ENCODE assay signal across 17 cellular contexts in the genomic region with DNA sequence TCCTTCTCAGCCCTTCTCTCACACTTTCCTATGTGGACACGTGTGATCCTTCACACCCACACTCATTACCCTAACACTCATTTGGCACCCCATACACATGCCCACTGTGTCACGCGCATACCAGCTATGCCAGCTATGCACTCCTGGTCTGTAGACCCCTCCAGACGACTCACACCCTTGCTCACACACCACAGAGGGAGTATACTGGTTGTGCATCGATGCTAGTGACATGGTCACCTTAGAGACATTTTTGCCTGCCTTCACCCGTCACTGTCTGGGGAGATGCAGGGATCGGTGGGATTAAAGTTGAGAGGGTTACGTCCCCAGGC. TPM values are rescaled to one million over a fixed set of nuclear protein-coding genes. Genes with fewer than 3 reads are reported as not detected.
DNase-seq lines count a peak whose midpoint lies in the region; ATAC-seq and FAIRE-seq lines count a peak whose summit lies in the region.
"Had no signal": no experiment of that assay in that cellular context is flagged by ENCODE, and none has a peak within 500 bp of the region (broad histone marks: within the 10 kb centered on the region; RNA-seq: fewer than 3 reads in every experiment).

No MANE protein-coding gene starts in this region.

- ATAC-seq in activated naive CD8-positive, alpha-beta T cell treated with anti-CD3 and anti-CD28 coated beads, Interleukin-2, amount 10 ng/mL, durations not matched to agents 7 days and 5 days (ENCODE audit: low read depth), result no peak
- ATAC-seq: GM12878 had no signal

- no peak overlapping the region for H2BK15ac ChIP-seq in mesendoderm (replicated peaks; ENCODE audit: low read depth)

- FAIRE-seq in urothelium cell line (lab: Jason Lieb, UNC), result peak; percentile 32
- FAIRE-seq: GM12878 had no signal

- no peak for DNase-seq in activated naive CD8-positive, alpha-beta T cell treated with anti-CD3 and anti-CD28 coated beads for 36 hours
- no peak for DNase-seq in activated naive CD8-positive, alpha-beta T cell treated with anti-CD3 and anti-CD28 coated beads, Interleukin-2, amount 10 ng/mL, durations not matched to agents 7 days and 5 days
- no peak for DNase-seq in mesendoderm
- DNase-seq in urothelium cell line (ENCODE audit: low spot score), result no peak
- DNase-seq in NCI-H1694 (lab: John Stamatoyannopoulos, UW), result no peak
- DNase-seq in NCI-H345 treated with DMSO at 0.1 percent for 48 hours (lab: John Stamatoyannopoulos, UW; ENCODE audit: unreplicated experiment), result no peak
- no peak for DNase-seq in COR-L47 (lab: John Stamatoyannopoulos, UW)
- DNase-seq: activated CD4-positive, CD25-positive, alpha-beta regulatory T cell; activated CD8-positive, alpha-beta memory T cell treated with anti-CD3 and anti-CD28 coated beads, Interleukin-2, amount 50 U/mL, for 4 hours; esophagus squamous epithelium; GOT3; NCI-H1436; Right ventricle myocardium superior; stimulated activated naive CD4-positive, alpha-beta T cell treated with Interleukin-2 at 50 U/mL for 16 hours had no signal

- H3K18ac ChIP-seq in mesendoderm (ENCODE audit: low read length), result no peak overlapping the region

- peak overlapping the region; percentile 83 for H3K56ac ChIP-seq in mesendoderm (ENCODE audit: low read length)

- H3K27ac Mint-ChIP-seq in activated naive CD8-positive, alpha-beta T cell, result peak overlapping the region; percentile 46
- no peak overlapping the region for H3K27ac Mint-ChIP-seq in activated naive CD8-positive, alpha-beta T cell treated with anti-CD3 and anti-CD28 coated beads for 36 hours
- H3K27ac Mint-ChIP-seq in activated naive CD8-positive, alpha-beta T cell treated with anti-CD3 and anti-CD28 coated beads, Interleukin-2, amount 10 ng/mL, durations not matched to agents 7 days and 5 days, result no peak overlapping the region

- H3K27me3 ChIP-seq in mesendoderm (ENCODE audit: insufficient read depth, low read length, poor library complexity), result no peaks in the 10 kb centered on the region

- no peaks in the 10 kb centered on the region for H3K79me2 ChIP-seq in mesendoderm (ENCODE audit: control insufficient read depth, insufficient read depth, low read length)

- H2BK5ac ChIP-seq in mesendoderm (ENCODE audit: low read length), result no peak overlapping the region

- H3K79me1 ChIP-seq in mesendoderm (ENCODE audit: low read length), result no peaks in the 10 kb centered on the region

- H3K9me3 Mint-ChIP-seq in activated naive CD8-positive, alpha-beta T cell (ENCODE audit: low read depth), result no peaks in the 10 kb centered on the region
- H3K9me3 Mint-ChIP-seq in activated naive CD8-positive, alpha-beta T cell treated with anti-CD3 and anti-CD28 coated beads for 36 hours, result no peaks in the 10 kb centered on the region
- H3K9me3 Mint-ChIP-seq in activated naive CD8-positive, alpha-beta T cell treated with anti-CD3 and anti-CD28 coated beads, Interleukin-2, amount 10 ng/mL, durations not matched to agents 7 days and 5 days, result no peaks in the 10 kb centered on the region

- WGBS in mesendoderm (ENCODE audit: extremely low coverage, insufficient coverage, low lambda C conversion rate), result no CpG with 5 or more reads among the region's 8 CpGs

- no peak overlapping the region for H4K8ac ChIP-seq in mesendoderm (ENCODE audit: low read depth, low read length)

- no peak overlapping the region for H3K4me3 ChIP-seq in mesendoderm (ENCODE audit: low read length)
- H3K4me3 ChIP-seq: GM12878, prostate gland had no signal

- no peak overlapping the region for H3K27ac ChIP-seq in mesendoderm (ENCODE audit: low read depth, low read length)
- H3K27ac ChIP-seq: esophagus squamous epithelium, prostate gland had no signal

- no peak overlapping the region for H3K9ac ChIP-seq in mesendoderm (ENCODE audit: low read length)

- H3K36me3 Mint-ChIP-seq in activated naive CD8-positive, alpha-beta T cell, result peaks cover 3% of the 10 kb centered on the region
- no peaks in the 10 kb centered on the region for H3K36me3 Mint-ChIP-seq in activated naive CD8-positive, alpha-beta T cell treated with anti-CD3 and anti-CD28 coated beads for 36 hours
- no peaks in the 10 kb centered on the region for H3K36me3 Mint-ChIP-seq in activated naive CD8-positive, alpha-beta T cell treated with anti-CD3 and anti-CD28 coated beads, Interleukin-2, amount 10 ng/mL, durations not matched to agents 7 days and 5 days

- POLR2A ChIA-PET in activated naive CD8-positive, alpha-beta T cell treated with anti-CD3 and anti-CD28 coated beads, Interleukin-2, amount 10 ng/mL, durations not matched to agents 7 days and 5 days (lab: Charles Lee), result no interaction called here

- no peak overlapping the region for H2AK5ac ChIP-seq in mesendoderm (ENCODE audit: low read length)

- H3K36me3 ChIP-seq in mesendoderm (ENCODE audit: control insufficient read depth, insufficient read depth, low read length), result no peaks in the 10 kb centered on the region
- H3K36me3 ChIP-seq: esophagus squamous epithelium, prostate gland had no signal

- H4K5ac ChIP-seq in mesendoderm (ENCODE audit: low read length), result no peak overlapping the region

- no peak overlapping the region for H3K4me2 ChIP-seq in mesendoderm (ENCODE audit: low read length)

- H3K4me1 Mint-ChIP-seq in activated naive CD8-positive, alpha-beta T cell (ENCODE audit: low read depth), result peaks cover 14% of the 10 kb centered on the region
- peaks cover 10% of the 10 kb centered on the region for H3K4me1 Mint-ChIP-seq in activated naive CD8-positive, alpha-beta T cell treated with anti-CD3 and anti-CD28 coated beads for 36 hours
- H3K4me1 Mint-ChIP-seq in activated naive CD8-positive, alpha-beta T cell treated with anti-CD3 and anti-CD28 coated beads, Interleukin-2, amount 10 ng/mL, durations not matched to agents 7 days and 5 days, result peaks cover 10% of the 10 kb centered on the region

- peak overlapping the region; percentile 52 for H3K4me3 Mint-ChIP-seq in activated naive CD8-positive, alpha-beta T cell
- H3K4me3 Mint-ChIP-seq in activated naive CD8-positive, alpha-beta T cell treated with anti-CD3 and anti-CD28 coated beads for 36 hours, result no peak overlapping the region
- H3K4me3 Mint-ChIP-seq in activated naive CD8-positive, alpha-beta T cell treated with anti-CD3 and anti-CD28 coated beads, Interleukin-2, amount 10 ng/mL, durations not matched to agents 7 days and 5 days, result peak overlapping the region; percentile 29

- no peak overlapping the region for H3K4ac ChIP-seq in mesendoderm (ENCODE audit: low read depth, low read length)

- no peaks in the 10 kb centered on the region for H3K27me3 Mint-ChIP-seq in activated naive CD8-positive, alpha-beta T cell
- peaks cover 25% of the 10 kb centered on the region for H3K27me3 Mint-ChIP-seq in activated naive CD8-positive, alpha-beta T cell treated with anti-CD3 and anti-CD28 coated beads for 36 hours
- H3K27me3 Mint-ChIP-seq in activated naive CD8-positive, alpha-beta T cell treated with anti-CD3 and anti-CD28 coated beads, Interleukin-2, amount 10 ng/mL, durations not matched to agents 7 days and 5 days, result peaks cover 33% of the 10 kb centered on the region

- H3K23ac ChIP-seq in mesendoderm (ENCODE audit: low read length), result no peak overlapping the region

- peaks cover 3% of the 10 kb centered on the region for H3K4me1 ChIP-seq in mesendoderm (ENCODE audit: control insufficient read depth, low read depth, low read length)
- H3K4me1 ChIP-seq: prostate gland had no signal

- H2BK120ac ChIP-seq in mesendoderm (ENCODE audit: low read depth, low read length), result no peak overlapping the region

RNA-seq across cellular contexts. Expression of a gene that starts 8.3 kb away (rescaled TPM):
- total RNA-seq in activated naive CD8-positive, alpha-beta T cell treated with anti-CD3 and anti-CD28 coated beads for 36 hours, result under 1 TPM; 0.80 to 0.94 TPM
- total RNA-seq in activated naive CD8-positive, alpha-beta T cell treated with anti-CD3 and anti-CD28 coated beads, Interleukin-2, amount 10 ng/mL, durations not matched to agents 7 days and 5 days, result under 1 TPM in 1 of 2 experiments, not detected in 1; 0.25 TPM
- 9.5 TPM for polyA plus RNA-seq in mesendoderm (2013, experiment 1 of 2)
- polyA plus RNA-seq in mesendoderm (2013, experiment 2 of 2), result 8.6 TPM

RNA-seq across cellular contexts. Expression of a gene that starts 16.5 kb away (rescaled TPM):
- total RNA-seq in activated naive CD8-positive, alpha-beta T cell treated with anti-CD3 and anti-CD28 coated beads for 36 hours, result 10 to 100 TPM; 23.8 to 26.2 TPM
- 10 to 100 TPM; 81.2 to 85.5 TPM for total RNA-seq in activated naive CD8-positive, alpha-beta T cell treated with anti-CD3 and anti-CD28 coated beads, Interleukin-2, amount 10 ng/mL, durations not matched to agents 7 days and 5 days
- polyA plus RNA-seq in mesendoderm (2013, experiment 1 of 2), result 107 TPM
- 105 TPM for polyA plus RNA-seq in mesendoderm (2013, experiment 2 of 2)

RNA-seq across cellular contexts. Expression of a gene that starts 49.0 kb away (rescaled TPM):
- 10 to 100 TPM; 66.1 to 66.4 TPM for total RNA-seq in activated naive CD8-positive, alpha-beta T cell treated with anti-CD3 and anti-CD28 coated beads for 36 hours
- 100 to 1,000 TPM; 124 to 130 TPM for total RNA-seq in activated naive CD8-positive, alpha-beta T cell treated with anti-CD3 and anti-CD28 coated beads, Interleukin-2, amount 10 ng/mL, durations not matched to agents 7 days and 5 days
- polyA plus RNA-seq in mesendoderm (2013, experiment 1 of 2), result 49.5 TPM
- polyA plus RNA-seq in mesendoderm (2013, experiment 2 of 2), result 46.4 TPM
